In genomic region chr7:40329601-40330153, GRCh38 we compare ENCODE assay signal across 8 cellular contexts.
DNase-seq lines count a peak whose midpoint lies in the region; ATAC-seq and TF ChIP-seq lines count a peak whose summit lies in the region.

No MANE protein-coding gene starts in this region.

- peaks cover 8% of the 10 kb centered on the region; the same call in 1 of the 2 replicates for H3K9me3 Mint-ChIP-seq in WTC11
- no peaks in the 10 kb centered on the region for H3K9me3 Mint-ChIP-seq in activated naive CD8-positive, alpha-beta T cell treated with anti-CD3 and anti-CD28 coated beads, Interleukin-2, amount 50 U/mL, for 24 hours
- no peaks in the 10 kb centered on the region for H3K9me3 Mint-ChIP-seq in effector memory CD8-positive, alpha-beta T cell

- peaks cover 18% of the 10 kb centered on the region for H3K4me1 Mint-ChIP-seq in WTC11
- H3K4me1 Mint-ChIP-seq in activated naive CD8-positive, alpha-beta T cell treated with anti-CD3 and anti-CD28 coated beads, Interleukin-2, amount 50 U/mL, for 24 hours, result no peaks in the 10 kb centered on the region
- peaks cover 0 to 2% of the 10 kb centered on the region in 2 donors for H3K4me1 Mint-ChIP-seq in effector memory CD8-positive, alpha-beta T cell (ENCODE audit: low read depth in 2 of 2)

- no peak overlapping the region for H3K27ac ChIP-seq in heart right ventricle
- no peak overlapping the region for H3K27ac ChIP-seq in gastrocnemius medialis

- POLR2A ChIA-PET in WTC11 (lab: Charles Lee), result no interaction called here

- WGBS in heart right ventricle, 2 donors, result 51% methylated on average over 1 of the region's 1 CpG

- no peaks in the 10 kb centered on the region for H3K36me3 Mint-ChIP-seq in WTC11
- no peaks in the 10 kb centered on the region for H3K36me3 Mint-ChIP-seq in activated naive CD8-positive, alpha-beta T cell treated with anti-CD3 and anti-CD28 coated beads, Interleukin-2, amount 50 U/mL, for 24 hours (ENCODE audit: low read depth)
- H3K36me3 Mint-ChIP-seq in effector memory CD8-positive, alpha-beta T cell (ENCODE audit: insufficient read depth), result no peaks in the 10 kb centered on the region

- no peaks in the 10 kb centered on the region for H3K27me3 Mint-ChIP-seq in WTC11 (ENCODE audit: low read depth)
- H3K27me3 Mint-ChIP-seq in activated naive CD8-positive, alpha-beta T cell treated with anti-CD3 and anti-CD28 coated beads, Interleukin-2, amount 50 U/mL, for 24 hours, result no peaks in the 10 kb centered on the region
- peaks cover 0 to 10% of the 10 kb centered on the region in 2 donors for H3K27me3 Mint-ChIP-seq in effector memory CD8-positive, alpha-beta T cell

- no peak overlapping the region for H3K4me3 Mint-ChIP-seq in WTC11
- no peak overlapping the region for H3K4me3 Mint-ChIP-seq in activated naive CD8-positive, alpha-beta T cell treated with anti-CD3 and anti-CD28 coated beads, Interleukin-2, amount 50 U/mL, for 24 hours
- H3K4me3 Mint-ChIP-seq in effector memory CD8-positive, alpha-beta T cell, result no peak overlapping the region

- CTCF ChIA-PET in WTC11 (lab: Charles Lee), result no interaction called here

- H3K27ac Mint-ChIP-seq in WTC11, result no peak overlapping the region
- no peak overlapping the region for H3K27ac Mint-ChIP-seq in activated naive CD8-positive, alpha-beta T cell treated with anti-CD3 and anti-CD28 coated beads, Interleukin-2, amount 50 U/mL, for 24 hours
- no peak overlapping the region for H3K27ac Mint-ChIP-seq in effector memory CD8-positive, alpha-beta T cell

- H3K9me3 ChIP-seq in heart right ventricle (no peaks in the 10 kb centered on the region), gastrocnemius medialis (no peaks in the 10 kb centered on the region)

- DNase-seq in DMS114 treated with DMSO at 0.1 percent for 48 hours (lab: John Stamatoyannopoulos, UW; ENCODE audit: unreplicated experiment) (peak; percentile 42), NCI-H1694 (lab: John Stamatoyannopoulos, UW) (peak; percentile 36), WTC11 (ENCODE audit: low spot score) (no peak), heart right ventricle (no peak), gastrocnemius medialis (no peak)
- DNase-seq in activated naive CD8-positive, alpha-beta T cell treated with anti-CD3 and anti-CD28 coated beads, Interleukin-2, amount 50 U/mL, for 24 hours, result no peak
- no peak for DNase-seq in effector memory CD8-positive, alpha-beta T cell

- peak; percentile 53 for TF ChIP-seq CTCF in WTC11 (IDR thresholded peaks at IDR 0.05)
- TF ChIP-seq CTCF in heart right ventricle (IDR thresholded peaks at IDR 0.05), result peak; percentile 55 to 82 (median 79)
- peak in 4 of 5 experiments; percentile 57 to 74 (median 64) for TF ChIP-seq CTCF in gastrocnemius medialis (IDR thresholded peaks at IDR 0.05 in 4 of 5, conservative IDR thresholded peaks at IDR 0.05 in 1 of 5)

- H3K4me3 ChIP-seq in heart right ventricle (no peak overlapping the region), gastrocnemius medialis (no peak overlapping the region)

- H3K36me3 ChIP-seq in heart right ventricle (no peaks in the 10 kb centered on the region), gastrocnemius medialis (no peaks in the 10 kb centered on the region)

- TF ChIP-seq POLR2A in gastrocnemius medialis (IDR thresholded peaks at IDR 0.05), result no peak

- ATAC-seq in GM21786 (IDR thresholded peaks at IDR 0.05; ENCODE audit: unreplicated experiment), result peak; percentile 61
- ATAC-seq in WTC11, result peak; percentile 56
- ATAC-seq in heart right ventricle, result peak in 5 of 8 donors; percentile 29 to 58 (median 45)
- ATAC-seq in gastrocnemius medialis, result no peak
- ATAC-seq in activated naive CD8-positive, alpha-beta T cell treated with anti-CD3 and anti-CD28 coated beads, Interleukin-2, amount 50 U/mL, for 24 hours, result no peak
- ATAC-seq in effector memory CD8-positive, alpha-beta T cell (replicated peaks), result no peak

- H3K4me1 ChIP-seq in heart right ventricle (peaks cover 0 to 4% (median 0%) of the 10 kb centered on the region in 9 donors), gastrocnemius medialis (no peaks in the 10 kb centered on the region)

- H3K27me3 ChIP-seq in heart right ventricle, result no peaks in the 10 kb centered on the region
- no peaks in the 10 kb centered on the region for H3K27me3 ChIP-seq in gastrocnemius medialis

- in situ Hi-C loops in gastrocnemius medialis (cut with MboI; ENCODE audit: low sequenced_read_pairs in 4 of 4), result loop anchor here in 3 of 4 donors (25.0 kb wide), 2 partner anchors 1358 to 1408 kb away; no protein-coding TSS in a partner anchor

- intact Hi-C loops in heart right ventricle (cut with DNase I), result loop anchor here (2.0 to 10.0 kb wide), 12 partner anchors 273 to 1395 kb away; partner anchors contain the start of gene INHBA (in 1 of the 10)
- intact Hi-C loops in gastrocnemius medialis (cut with DNase I; ENCODE audit: low total_unique reads), result loop anchor here (2.0 kb wide), 1 partner anchor 275 kb away; no protein-coding TSS in a partner anchor

TF ChIP-seq in WTC11, 78 proteins besides CTCF, POLR2A, EP300 and RAD21:
- no peak for TF ChIP-seq NR3C1 (CRISPR knock-in tag; conservative IDR thresholded peaks at IDR 0.05; ENCODE audit: low read depth)
- no peak for TF ChIP-seq IRF1 (CRISPR knock-in tag; IDR thresholded peaks at IDR 0.05)
- no peak for TF ChIP-seq ZBTB43 (CRISPR knock-in tag; IDR thresholded peaks at IDR 0.05)
- TF ChIP-seq OVOL2 (CRISPR knock-in tag; IDR thresholded peaks at IDR 0.05; ENCODE audit: borderline replicate concordance), result no peak
- TF ChIP-seq NR1H2 (CRISPR knock-in tag; IDR thresholded peaks at IDR 0.05), result no peak
- TF ChIP-seq STAT6 (CRISPR knock-in tag; conservative IDR thresholded peaks at IDR 0.05; ENCODE audit: low read depth), result no peak
- no peak for TF ChIP-seq ZNF263 (CRISPR knock-in tag; IDR thresholded peaks at IDR 0.05; ENCODE audit: low read depth)

Comparison
In these comparisons a context has a peak if more than half of its experiments do, and no peak if none do; other contexts are left out.
1. DNase-seq: peak in DMS114 treated with DMSO at 0.1 percent for 48 hours (single experiment) and NCI-H1694 (single experiment); none in WTC11 (single experiment), heart right ventricle (0 of 2), gastrocnemius medialis (0 of 2), activated naive CD8-positive, alpha-beta T cell treated with anti-CD3 and anti-CD28 coated beads, Interleukin-2, amount 50 U/mL, for 24 hours (single experiment) and effector memory CD8-positive, alpha-beta T cell (0 of 3).
2. ATAC-seq: peak in GM21786 (single experiment), WTC11 (single experiment) and heart right ventricle (5 of 8); none in gastrocnemius medialis (0 of 2), activated naive CD8-positive, alpha-beta T cell treated with anti-CD3 and anti-CD28 coated beads, Interleukin-2, amount 50 U/mL, for 24 hours (single experiment) and effector memory CD8-positive, alpha-beta T cell (single experiment).
3. Peak in every context shown above with its lines, with median percentiles within 50 percentile points of each other: CTCF ChIP-seq.